ENCODE assay signal across 2 cellular contexts in genomic region chr4:1992468-1993168, GRCh38.
TF ChIP-seq lines count a peak whose summit lies in the region.

No MANE protein-coding gene starts in this region.

TF ChIP-seq in GM23338, 12 proteins besides CTCF, POLR2A, EP300 and RAD21:
- no peak for TF ChIP-seq ZNF331 (CRISPR knock-in tag; IDR thresholded peaks at IDR 0.05; ENCODE audit: low read depth)
- no peak for TF ChIP-seq ETS1 (IDR thresholded peaks at IDR 0.05)
- TF ChIP-seq EZH2phosphoT487 (IDR thresholded peaks at IDR 0.05; ENCODE audit: unreplicated experiment) = no peak
- TF ChIP-seq ZNF462 (CRISPR knock-in tag; IDR thresholded peaks at IDR 0.05) = no peak
- TF ChIP-seq STAT1 (IDR thresholded peaks at IDR 0.05; ENCODE audit: unreplicated experiment) = no peak
- TF ChIP-seq ZNF114 (CRISPR knock-in tag; IDR thresholded peaks at IDR 0.05) = no peak
- no peak for TF ChIP-seq REST (IDR thresholded peaks at IDR 0.05; ENCODE audit: unreplicated experiment)
- TF ChIP-seq EZH2 (IDR thresholded peaks at IDR 0.05; ENCODE audit: low read depth, unreplicated experiment) = no peak
- TF ChIP-seq JUNB (IDR thresholded peaks at IDR 0.05; ENCODE audit: unreplicated experiment) = no peak

TF ChIP-seq in K562, 482 proteins besides CTCF, POLR2A, EP300 and RAD21:
- 0 out of 2 replicates have a peak, but pooled peaks have one; percentile 14 for TF ChIP-seq HNRNPL (IDR thresholded peaks at IDR 0.05; ENCODE audit: low read depth, low read length)
- no peak for TF ChIP-seq TAF7 (tag; IDR thresholded peaks at IDR 0.05)
- no peak for TF ChIP-seq ZNF124 (CRISPR knock-in tag; IDR thresholded peaks at IDR 0.05)
- 0 out of 2 replicates have a peak, but pooled peaks have one; percentile 30 for TF ChIP-seq MAX (CRISPR knock-in tag; IDR thresholded peaks at IDR 0.05)
- TF ChIP-seq NCOA4 (IDR thresholded peaks at IDR 0.05; ENCODE audit: partially characterized antibody) = no peak
- TF ChIP-seq TFE3 (CRISPR knock-in tag; IDR thresholded peaks at IDR 0.05) = no peak
- TF ChIP-seq POU5F1 (IDR thresholded peaks at IDR 0.05; ENCODE audit: borderline replicate concordance, low read depth, low read length, partially characterized antibody) = no peak
- TF ChIP-seq ZBTB33 (CRISPR knock-in tag; IDR thresholded peaks at IDR 0.05) = peak; percentile 94
